In the genomic region with DNA sequence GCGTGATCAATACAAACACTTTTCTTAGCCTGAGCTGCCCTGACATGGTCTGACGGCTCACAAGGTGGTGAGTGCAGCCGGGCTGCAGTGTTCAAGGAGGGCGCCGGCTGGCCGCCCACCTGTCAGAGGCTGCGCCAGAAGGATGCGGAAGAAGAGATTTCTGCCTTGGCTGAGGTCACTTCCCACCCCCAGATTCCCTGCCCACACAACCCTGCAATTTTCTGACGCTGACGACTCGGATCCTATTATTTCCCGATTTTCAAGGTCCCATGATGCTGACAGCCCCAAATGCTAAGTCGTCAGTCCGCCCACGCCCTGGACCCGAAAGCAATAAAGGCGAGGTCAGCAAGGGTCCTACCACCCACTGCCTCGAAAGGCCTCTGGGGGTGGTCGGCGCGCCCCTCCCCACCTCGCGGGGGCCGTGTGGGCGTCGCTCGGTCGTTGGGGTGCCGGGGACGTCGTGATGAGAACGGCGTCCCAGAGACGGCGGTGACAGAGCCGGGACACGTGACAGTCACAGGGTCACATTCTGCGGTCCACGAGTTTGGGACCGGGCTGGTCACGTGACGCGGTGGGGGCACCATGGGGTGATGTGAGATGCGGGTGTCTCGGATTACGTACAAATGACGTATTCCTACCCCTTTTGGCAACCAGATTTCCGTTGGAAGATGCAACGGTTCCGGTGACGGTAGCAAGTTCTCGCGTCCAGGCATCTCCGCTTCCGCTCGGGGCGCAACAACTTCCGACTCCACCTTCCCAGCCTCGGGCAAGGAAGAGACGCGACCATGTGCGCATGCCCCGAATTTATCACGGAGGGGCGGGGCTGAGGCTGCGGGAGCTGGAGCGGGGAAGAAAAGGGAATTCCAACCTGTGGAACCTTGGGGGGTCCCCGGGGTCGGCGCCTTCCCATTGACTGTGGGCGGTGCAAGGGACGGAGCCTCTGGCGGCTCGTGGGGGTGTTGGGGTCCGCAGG, we compare ENCODE assay signal across 8 cellular contexts. TPM values are rescaled to one million over a fixed set of nuclear protein-coding genes. Genes with fewer than 3 reads are reported as not detected.
DNase-seq lines count a peak whose midpoint lies in the region; ATAC-seq and TF ChIP-seq lines count a peak whose summit lies in the region.

A gene with protein sequence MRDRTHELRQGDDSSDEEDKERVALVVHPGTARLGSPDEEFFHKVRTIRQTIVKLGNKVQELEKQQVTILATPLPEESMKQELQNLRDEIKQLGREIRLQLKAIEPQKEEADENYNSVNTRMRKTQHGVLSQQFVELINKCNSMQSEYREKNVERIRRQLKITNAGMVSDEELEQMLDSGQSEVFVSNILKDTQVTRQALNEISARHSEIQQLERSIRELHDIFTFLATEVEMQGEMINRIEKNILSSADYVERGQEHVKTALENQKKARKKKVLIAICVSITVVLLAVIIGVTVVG (plus strand): TSS at position 823 of the 973 bp plus-strand sequence. CDS start 248 bp downstream, outside the sequence.

- H3K4me3 Mint-ChIP-seq in activated B cell treated with CpG ODN at 0.5 μM for 24 hours (peak within 1 kb of the TSS; percentile 97), immature natural killer cell (peak within 1 kb of the TSS; percentile 87 to 98 (median 92))

- H3K9me3 ChIP-seq in spleen: no peaks in the 10 kb centered on the region

- H3K4me3 ChIP-seq in AG04449 (ENCODE audit: low read depth, low read length) (peak within 1 kb of the TSS; percentile 99), spleen (peak within 1 kb of the TSS; percentile 74 to 100 (median 98))

- H3K36me3 Mint-ChIP-seq in activated B cell treated with CpG ODN at 0.5 μM for 24 hours (ENCODE audit: low read depth) (peaks cover 37% of the 10 kb centered on the region), immature natural killer cell (peaks cover 0 to 12% (median 0%) of the 10 kb centered on the region in 3 donors)

- H3K27ac Mint-ChIP-seq in activated B cell treated with CpG ODN at 0.5 μM for 24 hours: peak within 1 kb of the TSS; percentile 94
- peak within 1 kb of the TSS; percentile 94 to 99 (median 98) for H3K27ac Mint-ChIP-seq in immature natural killer cell

- intact Hi-C loops in activated B cell treated with CpG ODN at 0.5 μM for 24 hours (cut with micrococcal nuclease): loop anchor here (1.0 kb wide), 7 partner anchors 36 to 426 kb away; a partner anchor contains a TSS
- intact Hi-C loops in spleen (cut with DNase I; ENCODE audit: low total_unique reads): loop anchor here (2.0 kb wide), 1 partner anchor 42 kb away; a partner anchor contains a TSS

- peaks cover 17% of the 10 kb centered on the region for H3K4me1 Mint-ChIP-seq in activated B cell treated with CpG ODN at 0.5 μM for 24 hours
- H3K4me1 Mint-ChIP-seq in immature natural killer cell: peaks cover 26 to 34% of the 10 kb centered on the region in 2 donors

- no peaks in the 10 kb centered on the region for H3K27me3 Mint-ChIP-seq in activated B cell treated with CpG ODN at 0.5 μM for 24 hours
- peaks cover 16 to 17% (median 16%) of the 10 kb centered on the region in 3 donors for H3K27me3 Mint-ChIP-seq in immature natural killer cell (ENCODE audit: low read depth in 3 of 3)

- peaks cover 0 to 38% (median 20%) of the 10 kb centered on the region in 6 donors for H3K36me3 ChIP-seq in spleen

- POLR2A ChIA-PET in AG04449 (lab: Yijun Ruan, JAX) (interaction anchor here (0.8 to 1.3 kb wide), 5 partner anchors 9 to 151 kb away, joined by 3 to 10 read pairs (median 4); a partner anchor contains a TSS), activated B cell treated with CpG ODN at 0.5 μM for 24 hours (lab: Charles Lee) (interaction anchor here (0.6 to 2.7 kb wide), 6 partner anchors 41 to 323 kb away, joined by 3 to 32 read pairs (median 7); a partner anchor contains a TSS)

- no peak for TF ChIP-seq CTCF in AG04449 (IDR thresholded peaks at IDR 0.05; ENCODE audit: insufficient read depth, low read length, missing control alignments)
- no peak for TF ChIP-seq CTCF in activated B cell treated with CpG ODN at 0.5 μM for 24 hours (IDR thresholded peaks at IDR 0.05)
- TF ChIP-seq CTCF in spleen (IDR thresholded peaks at IDR 0.05 in 8 of 11, conservative IDR thresholded peaks at IDR 0.05 in 3 of 11): peak in 2 of 11 experiments; percentile 9 to 17

- WGBS in spleen, 5 donors: 0 to 2% (median 1%) methylated on average over 65 to 75 of the region's 75 CpGs

- ATAC-seq in GM18909 (IDR thresholded peaks at IDR 0.05; ENCODE audit: poor library complexity, unreplicated experiment) (peak; percentile 84), HG03175 (IDR thresholded peaks at IDR 0.05; ENCODE audit: unreplicated experiment) (peak; percentile 74), activated B cell treated with CpG ODN at 0.5 μM for 24 hours (ENCODE audit: low read depth) (peak; percentile 78)

- peaks cover 17 to 52% (median 34%) of the 10 kb centered on the region in 6 donors for H3K4me1 ChIP-seq in spleen

- H3K27me3 ChIP-seq in spleen (replicated peaks in 1 of 7): no peaks in the 10 kb centered on the region

- peak within 1 kb of the TSS; percentile 98 for H3K27ac ChIP-seq in caudate nucleus (ENCODE audit: low read depth, low read length)
- H3K27ac ChIP-seq in spleen: peak within 1 kb of the TSS; percentile 94 to 99 (median 97)

- peak; percentile 5 to 36 (median 12) for TF ChIP-seq POLR2A in spleen (IDR thresholded peaks at IDR 0.05)

- CTCF ChIA-PET in AG04449 (lab: Yijun Ruan, JAX): interaction anchor here (1.1 kb wide), 1 partner anchor 49 kb away, joined by 5 read pairs; no protein-coding TSS in a partner anchor
- CTCF ChIA-PET in activated B cell treated with CpG ODN at 0.5 μM for 24 hours (lab: Charles Lee): no interaction called here

- H3K9me3 Mint-ChIP-seq in activated B cell treated with CpG ODN at 0.5 μM for 24 hours: no peaks in the 10 kb centered on the region
- H3K9me3 Mint-ChIP-seq in immature natural killer cell: peaks cover 0 to 2% (median 0%) of the 10 kb centered on the region in 6 donors

- DNase-seq in AG04449 (ENCODE audit: low read depth, low spot score): peak; percentile 77
- peak; percentile 95 for DNase-seq in NCI-H226
- DNase-seq in activated B cell treated with CpG ODN at 0.5 μM for 24 hours: peak; percentile 95
- DNase-seq in caudate nucleus (lab: John Stamatoyannopoulos, UW): peak; percentile 92 to 100 (median 97)
- peak; percentile 99 for DNase-seq in immature natural killer cell
- DNase-seq in spleen: peak; percentile 99

RNA-seq across cellular contexts. Expression of the gene that starts here (rescaled TPM):
- total RNA-seq in activated B cell treated with CpG ODN at 0.5 μM for 24 hours: 106 and 107 TPM in 2 replicates
- 10 to 100 TPM; 31.3 to 46.4 (median 33.3) TPM for polyA plus RNA-seq in immature natural killer cell
- total RNA-seq in spleen: 100 to 1,000 TPM in 2 of 7 donors, 10 to 100 TPM in 5; 54.0 to 118 (median 75.7) TPM
- 100 to 1,000 TPM in 2 of 3 donors, 10 to 100 TPM in 1; 55.3 to 135 (median 131) TPM for polyA plus RNA-seq in spleen

Comparison
In these comparisons a context has a peak if more than half of its experiments do, and no peak if none do; other contexts are left out.
1. Peak in every context shown above with its lines: DNase-seq, ATAC-seq, H3K4me3 ChIP-seq and H3K27ac ChIP-seq.